Comparison of ENCODE assay signal across 14 cellular contexts in the genomic region with DNA sequence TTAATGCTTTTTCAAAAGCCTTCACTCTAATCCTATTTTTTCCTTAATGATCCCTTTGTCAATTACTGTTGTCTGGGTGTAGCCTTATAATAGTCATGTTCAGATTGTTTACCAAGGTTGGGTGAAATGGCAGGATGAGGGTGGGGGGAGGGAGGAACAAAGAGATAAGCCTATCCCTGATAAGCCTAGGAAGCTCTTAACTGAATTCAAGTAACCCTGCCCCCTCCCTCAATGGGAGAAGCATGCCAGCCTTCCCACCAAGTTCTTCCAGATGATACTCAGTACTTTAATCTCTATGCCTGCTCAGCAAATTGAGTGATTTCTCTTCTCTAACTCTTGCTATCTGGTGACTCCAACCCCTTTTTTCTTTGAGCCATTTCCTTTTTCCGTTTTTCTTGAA.
"Had no signal": no experiment of that assay in that cellular context is flagged by ENCODE, and none has a peak within 500 bp of the region (broad histone marks: within the 10 kb centered on the region; RNA-seq: fewer than 3 reads in every experiment).

No MANE protein-coding gene starts in this region.

- H3K9me3 ChIP-seq: thyroid gland had no signal

- H3K36me3 ChIP-seq: left lung, spleen, thyroid gland had no signal

- H3K4me3 ChIP-seq: left lung, spleen, thyroid gland had no signal

- ATAC-seq: esophagus mucosa, left lung, sciatic nerve had no signal

- DNase-seq: activated B cell treated with CpG ODN at 0.5 μM for 24 hours; activated CD4-positive, alpha-beta T cell treated with anti-CD3 and anti-CD28 coated beads for 48 hours; activated naive CD8-positive, alpha-beta T cell treated with anti-CD3 and anti-CD28 coated beads, Interleukin-2, amount 10 ng/mL, durations not matched to agents 7 days and 5 days; aorta; hippocampal formation; left lung; mammary epithelial cell; spleen; stimulated activated CD4-positive, alpha-beta T cell treated with anti-CD3 and anti-CD28 coated beads, Interleukin-1b, Interleukin-23, amount 100 ng/mL, for 48 hours; T-helper 2 cell; thyroid gland had no signal

- H3K27ac ChIP-seq: spleen, thyroid gland had no signal

- H3K27ac Mint-ChIP-seq: activated B cell treated with CpG ODN at 0.5 μM for 24 hours; activated naive CD8-positive, alpha-beta T cell treated with anti-CD3 and anti-CD28 coated beads, Interleukin-2, amount 10 ng/mL, durations not matched to agents 7 days and 5 days had no signal

- H3K4me1 ChIP-seq: left lung, spleen, thyroid gland had no signal

- H3K27me3 ChIP-seq: left lung, spleen, thyroid gland had no signal

- H3K4me3 Mint-ChIP-seq: activated B cell treated with CpG ODN at 0.5 μM for 24 hours; activated naive CD8-positive, alpha-beta T cell treated with anti-CD3 and anti-CD28 coated beads, Interleukin-2, amount 10 ng/mL, durations not matched to agents 7 days and 5 days; neural crest cell had no signal

- H3K36me3 Mint-ChIP-seq: activated naive CD8-positive, alpha-beta T cell treated with anti-CD3 and anti-CD28 coated beads, Interleukin-2, amount 10 ng/mL, durations not matched to agents 7 days and 5 days had no signal

- H3K9me3 Mint-ChIP-seq: activated naive CD8-positive, alpha-beta T cell treated with anti-CD3 and anti-CD28 coated beads, Interleukin-2, amount 10 ng/mL, durations not matched to agents 7 days and 5 days; neural crest cell had no signal

- H3K4me1 Mint-ChIP-seq: activated B cell treated with CpG ODN at 0.5 μM for 24 hours; activated naive CD8-positive, alpha-beta T cell treated with anti-CD3 and anti-CD28 coated beads, Interleukin-2, amount 10 ng/mL, durations not matched to agents 7 days and 5 days had no signal
